ENCODE assay signal across 1 cellular context in the genomic region with DNA sequence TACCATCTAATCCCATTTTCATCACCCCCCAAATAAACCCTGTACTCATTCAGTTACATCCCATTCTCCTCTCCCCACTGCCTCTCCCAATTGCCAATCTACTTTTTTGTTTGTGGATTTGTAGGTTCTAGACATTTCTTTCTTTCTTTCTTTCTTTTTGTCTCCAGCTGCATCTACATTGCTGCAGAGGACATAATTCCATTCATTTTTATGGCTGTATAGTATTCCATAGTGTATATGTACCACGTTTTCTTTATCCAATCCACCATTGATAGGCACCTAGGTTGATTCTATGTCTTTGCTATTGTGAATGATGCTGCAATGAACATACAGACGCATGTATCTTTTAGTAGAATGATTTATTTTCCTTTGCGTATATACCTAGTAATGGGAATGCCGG.
TF ChIP-seq lines count a peak whose summit lies in the region.

No MANE protein-coding gene starts in this region.

TF ChIP-seq in GM23338, 12 proteins besides CTCF, POLR2A, EP300 and RAD21 (continued from another document):
- TF ChIP-seq, protein P1, sequence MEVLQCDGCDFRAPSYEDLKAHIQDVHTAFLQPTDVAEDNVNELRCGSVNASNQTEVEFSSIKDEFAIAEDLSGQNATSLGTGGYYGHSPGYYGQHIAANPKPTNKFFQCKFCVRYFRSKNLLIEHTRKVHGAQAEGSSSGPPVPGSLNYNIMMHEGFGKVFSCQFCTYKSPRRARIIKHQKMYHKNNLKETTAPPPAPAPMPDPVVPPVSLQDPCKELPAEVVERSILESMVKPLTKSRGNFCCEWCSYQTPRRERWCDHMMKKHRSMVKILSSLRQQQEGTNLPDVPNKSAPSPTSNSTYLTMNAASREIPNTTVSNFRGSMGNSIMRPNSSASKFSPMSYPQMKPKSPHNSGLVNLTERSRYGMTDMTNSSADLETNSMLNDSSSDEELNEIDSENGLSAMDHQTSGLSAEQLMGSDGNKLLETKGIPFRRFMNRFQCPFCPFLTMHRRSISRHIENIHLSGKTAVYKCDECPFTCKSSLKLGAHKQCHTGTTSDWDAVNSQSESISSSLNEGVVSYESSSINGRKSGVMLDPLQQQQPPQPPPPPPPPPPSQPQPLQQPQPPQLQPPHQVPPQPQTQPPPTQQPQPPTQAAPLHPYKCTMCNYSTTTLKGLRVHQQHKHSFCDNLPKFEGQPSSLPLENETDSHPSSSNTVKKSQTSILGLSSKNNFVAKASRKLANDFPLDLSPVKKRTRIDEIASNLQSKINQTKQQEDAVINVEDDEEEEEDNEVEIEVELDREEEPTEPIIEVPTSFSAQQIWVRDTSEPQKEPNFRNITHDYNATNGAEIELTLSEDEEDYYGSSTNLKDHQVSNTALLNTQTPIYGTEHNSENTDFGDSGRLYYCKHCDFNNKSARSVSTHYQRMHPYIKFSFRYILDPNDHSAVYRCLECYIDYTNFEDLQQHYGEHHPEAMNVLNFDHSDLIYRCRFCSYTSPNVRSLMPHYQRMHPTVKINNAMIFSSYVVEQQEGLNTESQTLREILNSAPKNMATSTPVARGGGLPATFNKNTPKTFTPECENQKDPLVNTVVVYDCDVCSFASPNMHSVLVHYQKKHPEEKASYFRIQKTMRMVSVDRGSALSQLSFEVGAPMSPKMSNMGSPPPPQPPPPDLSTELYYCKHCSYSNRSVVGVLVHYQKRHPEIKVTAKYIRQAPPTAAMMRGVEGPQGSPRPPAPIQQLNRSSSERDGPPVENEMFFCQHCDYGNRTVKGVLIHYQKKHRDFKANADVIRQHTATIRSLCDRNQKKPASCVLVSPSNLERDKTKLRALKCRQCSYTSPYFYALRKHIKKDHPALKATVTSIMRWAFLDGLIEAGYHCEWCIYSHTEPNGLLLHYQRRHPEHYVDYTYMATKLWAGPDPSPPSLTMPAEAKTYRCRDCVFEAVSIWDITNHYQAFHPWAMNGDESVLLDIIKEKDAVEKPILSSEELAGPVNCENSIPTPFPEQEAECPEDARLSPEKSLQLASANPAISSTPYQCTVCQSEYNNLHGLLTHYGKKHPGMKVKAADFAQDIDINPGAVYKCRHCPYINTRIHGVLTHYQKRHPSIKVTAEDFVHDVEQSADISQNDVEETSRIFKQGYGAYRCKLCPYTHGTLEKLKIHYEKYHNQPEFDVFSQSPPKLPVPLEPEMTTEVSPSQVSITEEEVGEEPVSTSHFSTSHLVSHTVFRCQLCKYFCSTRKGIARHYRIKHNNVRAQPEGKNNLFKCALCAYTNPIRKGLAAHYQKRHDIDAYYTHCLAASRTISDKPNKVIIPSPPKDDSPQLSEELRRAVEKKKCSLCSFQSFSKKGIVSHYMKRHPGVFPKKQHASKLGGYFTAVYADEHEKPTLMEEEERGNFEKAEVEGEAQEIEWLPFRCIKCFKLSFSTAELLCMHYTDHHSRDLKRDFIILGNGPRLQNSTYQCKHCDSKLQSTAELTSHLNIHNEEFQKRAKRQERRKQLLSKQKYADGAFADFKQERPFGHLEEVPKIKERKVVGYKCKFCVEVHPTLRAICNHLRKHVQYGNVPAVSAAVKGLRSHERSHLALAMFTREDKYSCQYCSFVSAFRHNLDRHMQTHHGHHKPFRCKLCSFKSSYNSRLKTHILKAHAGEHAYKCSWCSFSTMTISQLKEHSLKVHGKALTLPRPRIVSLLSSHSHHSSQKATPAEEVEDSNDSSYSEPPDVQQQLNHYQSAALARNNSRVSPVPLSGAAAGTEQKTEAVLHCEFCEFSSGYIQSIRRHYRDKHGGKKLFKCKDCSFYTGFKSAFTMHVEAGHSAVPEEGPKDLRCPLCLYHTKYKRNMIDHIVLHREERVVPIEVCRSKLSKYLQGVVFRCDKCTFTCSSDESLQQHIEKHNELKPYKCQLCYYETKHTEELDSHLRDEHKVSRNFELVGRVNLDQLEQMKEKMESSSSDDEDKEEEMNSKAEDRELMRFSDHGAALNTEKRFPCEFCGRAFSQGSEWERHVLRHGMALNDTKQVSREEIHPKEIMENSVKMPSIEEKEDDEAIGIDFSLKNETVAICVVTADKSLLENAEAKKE (CRISPR knock-in tag; IDR thresholded peaks at IDR 0.05), result no peak
- TF ChIP-seq STAT1 (IDR thresholded peaks at IDR 0.05; ENCODE audit: unreplicated experiment), result no peak
- TF ChIP-seq NANOG (IDR thresholded peaks at IDR 0.05; ENCODE audit: borderline replicate concordance), result no peak
- TF ChIP-seq, protein P2, sequence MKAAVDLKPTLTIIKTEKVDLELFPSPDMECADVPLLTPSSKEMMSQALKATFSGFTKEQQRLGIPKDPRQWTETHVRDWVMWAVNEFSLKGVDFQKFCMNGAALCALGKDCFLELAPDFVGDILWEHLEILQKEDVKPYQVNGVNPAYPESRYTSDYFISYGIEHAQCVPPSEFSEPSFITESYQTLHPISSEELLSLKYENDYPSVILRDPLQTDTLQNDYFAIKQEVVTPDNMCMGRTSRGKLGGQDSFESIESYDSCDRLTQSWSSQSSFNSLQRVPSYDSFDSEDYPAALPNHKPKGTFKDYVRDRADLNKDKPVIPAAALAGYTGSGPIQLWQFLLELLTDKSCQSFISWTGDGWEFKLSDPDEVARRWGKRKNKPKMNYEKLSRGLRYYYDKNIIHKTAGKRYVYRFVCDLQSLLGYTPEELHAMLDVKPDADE (IDR thresholded peaks at IDR 0.05), result no peak
- no peak for TF ChIP-seq POLR2AphosphoS5 (IDR thresholded peaks at IDR 0.05; ENCODE audit: low read depth)
